In the genomic region with DNA sequence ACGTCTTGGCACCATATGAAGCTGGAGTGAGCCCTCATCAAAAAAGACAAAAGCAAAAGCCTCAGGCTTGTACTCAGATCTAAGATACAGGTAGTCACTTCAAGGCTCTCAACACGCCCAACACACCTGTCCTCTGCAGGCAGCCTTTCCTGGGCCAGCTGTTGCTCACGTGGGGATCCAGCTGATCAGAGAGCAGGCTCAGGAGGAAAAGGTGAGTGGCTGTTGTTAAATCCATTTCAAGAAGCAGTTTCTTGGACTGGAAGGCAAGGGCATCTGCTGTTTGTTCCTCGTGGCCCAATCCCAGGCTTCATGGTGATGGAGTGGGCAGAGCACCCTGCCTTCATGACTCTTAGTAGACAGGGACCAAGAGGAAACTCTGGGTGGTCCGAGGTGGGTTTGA, we compare ENCODE assay signal across 26 cellular contexts. TPM values are rescaled to one million over a fixed set of nuclear protein-coding genes. Genes with fewer than 3 reads are reported as not detected.
A peak's percentile ranks its signal among the peaks of the same experiment; 100 is the strongest.
DNase-seq lines count a peak whose midpoint lies in the region; ATAC-seq and TF ChIP-seq lines count a peak whose summit lies in the region.
"Had no signal": no experiment of that assay in that cellular context is flagged by ENCODE, and none has a peak within 500 bp of the region (broad histone marks: within the 10 kb centered on the region; RNA-seq: fewer than 3 reads in every experiment).

No MANE protein-coding gene starts in this region.

- H2AFZ ChIP-seq in KMS-11 (ENCODE audit: low read depth): no peak overlapping the region
- H2AFZ ChIP-seq: GM23338 had no signal

- H3K27ac Mint-ChIP-seq in brain (peak overlapping the region in 3 of 5 experiments; percentile 95 to 97 (median 96)), nephron (no peak overlapping the region)
- H3K27ac Mint-ChIP-seq: GM23338; stimulated activated memory B cell treated with anti-CD40 and anti-IgM and Interleukin-4, amounts not matched to agents 10 μg/mL and 1 μg/mL and 100 μg/mL, for 72 hours had no signal

- peak overlapping the region; percentile 97; the same call in 1 of the 2 replicates for H3K27ac ChIP-seq in KMS-11
- H3K27ac ChIP-seq: A549, heart left ventricle, thoracic aorta, vagina had no signal

- H3K4me1 Mint-ChIP-seq in brain: peaks cover 38% of the 10 kb centered on the region
- peaks cover 16% of the 10 kb centered on the region for H3K4me1 Mint-ChIP-seq in nephron

- peaks cover 93% of the 10 kb centered on the region for H3K4me1 ChIP-seq in KMS-11 (ENCODE audit: low read depth, poor library complexity, severe bottlenecking)

- H3K27me3 Mint-ChIP-seq in brain: no peaks in the 10 kb centered on the region
- H3K27me3 Mint-ChIP-seq in nephron (ENCODE audit: low read depth): no peaks in the 10 kb centered on the region
- H3K27me3 Mint-ChIP-seq: memory B cell; stimulated activated memory B cell treated with anti-CD40 and anti-IgM and Interleukin-4, amounts not matched to agents 10 μg/mL and 1 μg/mL and 100 μg/mL, for 72 hours had no signal

- peaks cover 4% of the 10 kb centered on the region; the same call in 1 of the 2 replicates for H4K20me1 ChIP-seq in KMS-11 (ENCODE audit: insufficient read depth)

- peak; percentile 9 for DNase-seq in activated T-cell treated with anti-CD3 and anti-CD28 coated beads, Interleukin-2, amount 50 U/mL, for 1 hour
- DNase-seq in activated T-cell treated with anti-CD3 and anti-CD28 coated beads for 4 hours (no peak), NCI-H2107 (lab: John Stamatoyannopoulos, UW) (no peak), NCI-H2029 treated with DMSO at 0.1 percent for 48 hours (lab: John Stamatoyannopoulos, UW) (no peak)
- DNase-seq: activated effector memory CD4-positive, alpha-beta T cell treated with anti-CD3 and anti-CD28 coated beads, Interleukin-2, amount 50 U/mL, for 16 hours; cerebellar nuclear complex; DMS79 treated with DMSO at 0.1 percent for 48 hours; foreskin fibroblast; heart left ventricle; NCI-H146; NCI-H524 treated with DMSO at 0.1 percent for 48 hours; SIG-M5; spleen; stimulated activated CD4-positive, alpha-beta T cell treated with anti-CD3 and anti-CD28 coated beads, Interleukin-2, amount 100 ng/mL, for 48 hours; SW 1271 had no signal

- no peak for TF ChIP-seq CTCF in KMS-11 (conservative IDR thresholded peaks at IDR 0.05; ENCODE audit: low read depth, low read length)
- TF ChIP-seq CTCF in brain (conservative IDR thresholded peaks at IDR 0.05): no peak
- TF ChIP-seq CTCF in nephron (IDR thresholded peaks at IDR 0.05; ENCODE audit: unreplicated experiment in 3 of 3): no peak

- H3K36me3 ChIP-seq in KMS-11 (ENCODE audit: insufficient read depth): peaks cover 18% of the 10 kb centered on the region; the same call in 1 of the 2 replicates

- no peak overlapping the region for H3K4me3 ChIP-seq in KMS-11 (IDR thresholded peaks at IDR 0.05; ENCODE audit: insufficient read depth, low read depth, low read length)
- H3K4me3 ChIP-seq: A549, GM23338, heart left ventricle, spleen, thoracic aorta, vagina had no signal

- H3K79me2 ChIP-seq in KMS-11 (ENCODE audit: insufficient read depth, low read depth): peaks cover 22% of the 10 kb centered on the region

- H3K9me3 Mint-ChIP-seq in brain (no peaks in the 10 kb centered on the region), nephron (no peaks in the 10 kb centered on the region)
- H3K9me3 Mint-ChIP-seq: GM23338; memory B cell; stimulated activated memory B cell treated with anti-CD40 and anti-IgM and Interleukin-4, amounts not matched to agents 10 μg/mL and 1 μg/mL and 100 μg/mL, for 72 hours had no signal

- no peak overlapping the region for H3K9ac ChIP-seq in KMS-11

- peaks cover 51% of the 10 kb centered on the region for H3K36me3 Mint-ChIP-seq in brain
- peaks cover 58% of the 10 kb centered on the region for H3K36me3 Mint-ChIP-seq in nephron (ENCODE audit: low read depth)

- peak overlapping the region in 2 of 5 experiments; percentile 39 to 45 for H3K4me3 Mint-ChIP-seq in brain
- H3K4me3 Mint-ChIP-seq in nephron: peak overlapping the region in 2 of 3 experiments; percentile 44 to 60
- H3K4me3 Mint-ChIP-seq: GM23338; memory B cell; stimulated activated memory B cell treated with anti-CD40 and anti-IgM and Interleukin-4, amounts not matched to agents 10 μg/mL and 1 μg/mL and 100 μg/mL, for 72 hours had no signal

- no peaks in the 10 kb centered on the region for H3K27me3 ChIP-seq in KMS-11 (ENCODE audit: insufficient read depth, low read depth)
- H3K27me3 ChIP-seq: heart left ventricle, spleen, vagina had no signal

- ATAC-seq in HG02678 (IDR thresholded peaks at IDR 0.05; ENCODE audit: unreplicated experiment): no peak
- ATAC-seq: A549; GM23338; heart left ventricle; Panc1; stimulated activated memory B cell treated with anti-CD40 and anti-IgM and Interleukin-4, amounts not matched to agents 10 μg/mL and 1 μg/mL and 100 μg/mL, for 72 hours had no signal

- no peak overlapping the region; the same call in 1 of the 2 replicates for H3K4me2 ChIP-seq in KMS-11
- H3K4me2 ChIP-seq: A549, GM23338 had no signal

RNA-seq across cellular contexts. Expression of a gene that starts 39.6 kb away (rescaled TPM):
- polyA plus RNA-seq in brain (ENCODE audit: insufficient read depth, low read depth, low replicate concordance): 63.0 TPM

RNA-seq across cellular contexts. Expression of a gene that starts 58.5 kb away (rescaled TPM):
- 5.6 TPM for polyA plus RNA-seq in brain (ENCODE audit: insufficient read depth, low read depth, low replicate concordance)
- polyA plus RNA-seq: A549, spleen had no signal

Comparison
In these comparisons a context has a peak if more than half of its experiments do, and no peak if none do; other contexts are left out.
1. H3K27ac Mint-ChIP-seq: peak in brain (3 of 5); none in nephron (0 of 3).